Comparison of ENCODE assay signal across 1 cellular context in the genomic region with DNA sequence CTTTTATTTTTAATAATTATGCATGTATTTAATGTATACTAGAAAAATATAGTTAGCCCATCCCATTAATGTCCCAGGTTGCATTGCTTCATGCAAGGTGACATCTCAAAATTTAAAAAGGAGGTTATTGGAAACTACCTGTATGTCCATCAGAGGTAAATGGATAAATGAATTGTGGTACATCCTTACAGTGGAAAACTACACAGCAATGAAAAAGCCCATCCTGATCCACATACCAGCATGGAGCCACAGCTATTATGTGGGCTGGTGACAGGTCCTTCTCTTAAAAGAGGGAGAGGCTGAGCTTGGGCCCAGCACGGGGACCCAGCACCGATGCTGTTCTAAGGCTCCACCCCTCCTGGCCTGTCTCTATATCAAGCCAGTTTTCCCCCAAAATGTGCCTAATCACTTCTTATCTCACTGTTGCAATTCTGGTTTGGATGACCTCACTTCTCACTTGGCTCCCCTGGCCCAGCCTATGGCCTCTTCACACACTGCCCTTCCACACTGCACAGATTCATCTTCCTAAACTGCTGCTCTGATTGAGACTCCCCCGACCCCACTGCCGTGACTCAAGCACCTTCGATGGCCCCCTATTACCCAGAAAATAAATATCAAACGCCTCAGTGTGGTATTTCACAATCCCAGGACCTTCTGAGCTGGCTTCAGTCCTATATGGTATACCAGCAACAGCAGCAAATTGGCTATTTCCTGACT.
TF ChIP-seq lines count a peak whose summit lies in the region.

No MANE protein-coding gene starts in this region.

TF ChIP-seq in endothelial cell of umbilical vein, 7 proteins besides CTCF, POLR2A, EP300 and RAD21:
- no peak for TF ChIP-seq MYC (IDR thresholded peaks at IDR 0.05; ENCODE audit: low read depth, low read length)
- no peak for TF ChIP-seq EZH2 (IDR thresholded peaks at IDR 0.05; ENCODE audit: borderline replicate concordance, low read depth, low read length, severe bottlenecking)
- TF ChIP-seq POLR2AphosphoS5 (IDR thresholded peaks at IDR 0.05; ENCODE audit: insufficient read depth, low read depth, low read length), result no peak
- TF ChIP-seq FOS (IDR thresholded peaks at IDR 0.05; ENCODE audit: borderline replicate concordance, insufficient read depth, low read length), result no peak
- TF ChIP-seq GATA2 (IDR thresholded peaks at IDR 0.05; ENCODE audit: insufficient read depth, insufficient read length, low read depth, low read length), result no peak
- TF ChIP-seq, protein P1, sequence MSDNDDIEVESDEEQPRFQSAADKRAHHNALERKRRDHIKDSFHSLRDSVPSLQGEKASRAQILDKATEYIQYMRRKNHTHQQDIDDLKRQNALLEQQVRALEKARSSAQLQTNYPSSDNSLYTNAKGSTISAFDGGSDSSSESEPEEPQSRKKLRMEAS (IDR thresholded peaks at IDR 0.05; ENCODE audit: insufficient read depth, insufficient read length), result no peak
- no peak for TF ChIP-seq JUN (IDR thresholded peaks at IDR 0.05; ENCODE audit: borderline replicate concordance, insufficient read depth, insufficient read length, low read depth)
